Comparison of ENCODE assay signal across 8 cellular contexts in genomic region chr17:3890082-3890892, GRCh38. TPM values are rescaled to one million over a fixed set of nuclear protein-coding genes. Genes with fewer than 3 reads are reported as not detected.
DNase-seq lines count a peak whose midpoint lies in the region; ATAC-seq lines count a peak whose summit lies in the region.

No MANE protein-coding gene starts in this region.

- DNase-seq in Caki2 (ENCODE audit: low read depth): peak; percentile 94
- DNase-seq in M059J (ENCODE audit: low read depth): peak; percentile 89
- no peak for DNase-seq in activated naive CD8-positive, alpha-beta T cell treated with anti-CD3 and anti-CD28 coated beads, Interleukin-2, amount 10 ng/mL, durations not matched to agents 7 days and 5 days
- peak; percentile 93 for DNase-seq in hepatic stellate cell (ENCODE audit: low spot score)

- POLR2A ChIA-PET in activated naive CD8-positive, alpha-beta T cell treated with anti-CD3 and anti-CD28 coated beads, Interleukin-2, amount 10 ng/mL, durations not matched to agents 7 days and 5 days (lab: Charles Lee): interaction anchor here (0.6 to 1.3 kb wide), 2 partner anchors 75 to 149 kb away, joined by 4 to 5 read pairs; no protein-coding TSS in a partner anchor

- H3K27me3 Mint-ChIP-seq in activated naive CD8-positive, alpha-beta T cell treated with anti-CD3 and anti-CD28 coated beads, Interleukin-2, amount 10 ng/mL, durations not matched to agents 7 days and 5 days: peaks cover 2% of the 10 kb centered on the region
- H3K27me3 Mint-ChIP-seq in stimulated activated memory B cell treated with anti-CD40 and anti-IgM and Interleukin-4, amounts not matched to agents 10 μg/mL and 1 μg/mL and 100 μg/mL, for 72 hours: no peaks in the 10 kb centered on the region

- in situ Hi-C loops in Caki2 (cut with HindIII; ENCODE audit: low pct_unique_long_range_greater_than_20kb, low sequenced_read_pairs): no loop called here

- H3K27ac Mint-ChIP-seq in activated naive CD8-positive, alpha-beta T cell treated with anti-CD3 and anti-CD28 coated beads, Interleukin-2, amount 10 ng/mL, durations not matched to agents 7 days and 5 days: peak overlapping the region; percentile 79
- H3K27ac Mint-ChIP-seq in stimulated activated memory B cell treated with anti-CD40 and anti-IgM and Interleukin-4, amounts not matched to agents 10 μg/mL and 1 μg/mL and 100 μg/mL, for 72 hours: peak overlapping the region; percentile 31

- no peaks in the 10 kb centered on the region for H3K36me3 Mint-ChIP-seq in activated naive CD8-positive, alpha-beta T cell treated with anti-CD3 and anti-CD28 coated beads, Interleukin-2, amount 10 ng/mL, durations not matched to agents 7 days and 5 days
- H3K36me3 Mint-ChIP-seq in stimulated activated memory B cell treated with anti-CD40 and anti-IgM and Interleukin-4, amounts not matched to agents 10 μg/mL and 1 μg/mL and 100 μg/mL, for 72 hours: peaks cover under 1% of the 10 kb centered on the region

- H3K9me3 Mint-ChIP-seq in activated naive CD8-positive, alpha-beta T cell treated with anti-CD3 and anti-CD28 coated beads, Interleukin-2, amount 10 ng/mL, durations not matched to agents 7 days and 5 days: no peaks in the 10 kb centered on the region
- H3K9me3 Mint-ChIP-seq in stimulated activated memory B cell treated with anti-CD40 and anti-IgM and Interleukin-4, amounts not matched to agents 10 μg/mL and 1 μg/mL and 100 μg/mL, for 72 hours: no peaks in the 10 kb centered on the region

- peak overlapping the region; percentile 12 for H3K4me3 Mint-ChIP-seq in activated naive CD8-positive, alpha-beta T cell treated with anti-CD3 and anti-CD28 coated beads, Interleukin-2, amount 10 ng/mL, durations not matched to agents 7 days and 5 days
- peak overlapping the region; percentile 16 for H3K4me3 Mint-ChIP-seq in stimulated activated memory B cell treated with anti-CD40 and anti-IgM and Interleukin-4, amounts not matched to agents 10 μg/mL and 1 μg/mL and 100 μg/mL, for 72 hours

- no peak for ATAC-seq in activated naive CD8-positive, alpha-beta T cell treated with anti-CD3 and anti-CD28 coated beads, Interleukin-2, amount 10 ng/mL, durations not matched to agents 7 days and 5 days (ENCODE audit: low read depth)
- ATAC-seq in stimulated activated memory B cell treated with anti-CD40 and anti-IgM and Interleukin-4, amounts not matched to agents 10 μg/mL and 1 μg/mL and 100 μg/mL, for 72 hours: no peak
- ATAC-seq in GM18868 (IDR thresholded peaks at IDR 0.05; ENCODE audit: unreplicated experiment) (no peak), GM21576 (IDR thresholded peaks at IDR 0.05; ENCODE audit: unreplicated experiment) (no peak), HG02870 (IDR thresholded peaks at IDR 0.05; ENCODE audit: unreplicated experiment) (no peak)

- H3K4me1 Mint-ChIP-seq in activated naive CD8-positive, alpha-beta T cell treated with anti-CD3 and anti-CD28 coated beads, Interleukin-2, amount 10 ng/mL, durations not matched to agents 7 days and 5 days: peaks cover 39% of the 10 kb centered on the region
- peaks cover 65% of the 10 kb centered on the region for H3K4me1 Mint-ChIP-seq in stimulated activated memory B cell treated with anti-CD40 and anti-IgM and Interleukin-4, amounts not matched to agents 10 μg/mL and 1 μg/mL and 100 μg/mL, for 72 hours

RNA-seq across cellular contexts. Expression of gene CAMKK1, which starts 2.6 kb away (rescaled TPM):
- total RNA-seq in Caki2 (2014; rRNA removed; shearing (Covaris generic); ENCODE audit: low replicate concordance): 9.7 and 13.6 TPM in 2 replicates
- 1.7 and 1.8 TPM in 2 replicates for total RNA-seq in M059J (2014; rRNA removed; shearing (Covaris generic))
- total RNA-seq in activated naive CD8-positive, alpha-beta T cell treated with anti-CD3 and anti-CD28 coated beads, Interleukin-2, amount 10 ng/mL, durations not matched to agents 7 days and 5 days: 1 to 10 TPM; 4.5 to 4.7 TPM

RNA-seq across cellular contexts. Expression of gene P2RX1, which starts 26.0 kb away (rescaled TPM):
- not detected in 2 replicates for total RNA-seq in Caki2 (2014; rRNA removed; shearing (Covaris generic); ENCODE audit: low replicate concordance)
- not detected in 2 replicates for total RNA-seq in M059J (2014; rRNA removed; shearing (Covaris generic))
- under 1 TPM; 0.82 to 1.00 TPM for total RNA-seq in activated naive CD8-positive, alpha-beta T cell treated with anti-CD3 and anti-CD28 coated beads, Interleukin-2, amount 10 ng/mL, durations not matched to agents 7 days and 5 days

RNA-seq across cellular contexts. Expression of gene NCBP3, which starts 44.2 kb away (rescaled TPM):
- total RNA-seq in Caki2 (2014; rRNA removed; shearing (Covaris generic); ENCODE audit: low replicate concordance): 4.8 and 9.3 TPM in 2 replicates
- total RNA-seq in M059J (2014; rRNA removed; shearing (Covaris generic)): 13.4 and 24.8 TPM in 2 replicates
- 10 to 100 TPM; 48.3 to 53.1 TPM for total RNA-seq in activated naive CD8-positive, alpha-beta T cell treated with anti-CD3 and anti-CD28 coated beads, Interleukin-2, amount 10 ng/mL, durations not matched to agents 7 days and 5 days
